2 cellular contexts compared by ENCODE assay signal in genomic region chr19:5238700-5239099, GRCh38.
TF ChIP-seq lines count a peak whose summit lies in the region.

No MANE protein-coding gene starts in this region.

TF ChIP-seq in IMR-90, 13 proteins besides CTCF, POLR2A, EP300 and RAD21 (continued from another document):
- TF ChIP-seq MAZ (IDR thresholded peaks at IDR 0.05; ENCODE audit: borderline replicate concordance, low read depth, low read length) (no peak), SMC3 (IDR thresholded peaks at IDR 0.05; ENCODE audit: low read depth, low read length) (no peak), MXI1 (IDR thresholded peaks at IDR 0.05; ENCODE audit: borderline replicate concordance, low read depth, low read length) (no peak), CHD1 (IDR thresholded peaks at IDR 0.05; ENCODE audit: low read depth, low read length) (no peak), NFE2L2 (IDR thresholded peaks at IDR 0.05; ENCODE audit: low read depth, low read length) (no peak), USF2 (IDR thresholded peaks at IDR 0.05; ENCODE audit: low read depth, low read length) (no peak), BHLHE40 (IDR thresholded peaks at IDR 0.05; ENCODE audit: low read depth, low read length) (no peak), CEBPB (IDR thresholded peaks at IDR 0.05; ENCODE audit: low read depth, low read length) (no peak), RCOR1 (IDR thresholded peaks at IDR 0.05; ENCODE audit: insufficient replicate concordance, low read length) (no peak), ELK1 (IDR thresholded peaks at IDR 0.05; ENCODE audit: borderline replicate concordance, low read depth, low read length) (no peak), MAFK (IDR thresholded peaks at IDR 0.05; ENCODE audit: low read depth, low read length) (no peak), FOS (IDR thresholded peaks at IDR 0.05; ENCODE audit: low read depth, low read length) (no peak)

TF ChIP-seq in HepG2, 621 proteins besides CTCF, POLR2A, EP300 and RAD21:
- TF ChIP-seq AHDC1 (CRISPR knock-in tag; IDR thresholded peaks at IDR 0.05; ENCODE audit: borderline replicate concordance) = no peak
- peak; percentile 44; the same call in 1 of the 2 replicates for TF ChIP-seq ZBTB33 (CRISPR knock-in tag; IDR thresholded peaks at IDR 0.05)
- TF ChIP-seq KLF15 (CRISPR knock-in tag; IDR thresholded peaks at IDR 0.05; ENCODE audit: borderline replicate concordance) = no peak
- TF ChIP-seq SMC3 (IDR thresholded peaks at IDR 0.05; ENCODE audit: low read length) = no peak
